12 cellular contexts compared by ENCODE assay signal in the genomic region with DNA sequence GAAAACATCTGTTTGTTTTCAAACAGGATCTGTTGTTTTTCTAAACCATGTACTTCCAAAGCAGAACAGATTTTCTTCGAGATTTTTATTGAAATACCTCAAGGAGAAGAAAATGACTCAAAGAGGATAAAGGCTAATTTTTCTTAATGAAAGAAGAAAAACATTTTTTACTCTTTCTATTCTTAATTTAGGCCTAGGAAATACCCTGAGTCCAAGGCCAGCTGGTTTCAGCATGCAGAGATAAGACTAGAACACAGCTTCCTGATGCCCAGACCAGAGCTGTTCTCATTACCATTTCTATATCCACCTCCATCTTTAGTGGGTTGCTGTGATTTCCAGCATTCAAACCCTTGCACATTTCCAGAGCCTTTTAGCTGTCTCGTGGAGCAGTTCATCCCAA. TPM values are rescaled to one million over a fixed set of nuclear protein-coding genes. Genes with fewer than 3 reads are reported as not detected.
DNase-seq lines count a peak whose midpoint lies in the region; ATAC-seq and TF ChIP-seq lines count a peak whose summit lies in the region.
"Had no signal": no experiment of that assay in that cellular context is flagged by ENCODE, and none has a peak within 500 bp of the region (broad histone marks: within the 10 kb centered on the region; RNA-seq: fewer than 3 reads in every experiment).

No MANE protein-coding gene starts in this region.

- H3K27ac ChIP-seq in IMR-90 (ENCODE audit: insufficient read depth, low read length): no peak overlapping the region
- peak overlapping the region; percentile 68 to 70 for H3K27ac ChIP-seq in tibial artery

- H4K20me1 ChIP-seq in IMR-90 (ENCODE audit: insufficient read depth, low read length): no peaks in the 10 kb centered on the region

- no peak overlapping the region for H4K5ac ChIP-seq in IMR-90 (ENCODE audit: low read depth, low read length)

- in situ Hi-C loops in IMR-90 (cut with MboI; ENCODE audit: low sequenced_read_pairs): no loop called here

- H3K9me3 ChIP-seq in IMR-90 (ENCODE audit: control insufficient read depth, insufficient read depth, low read length) (no peaks in the 10 kb centered on the region), tibial artery (no peaks in the 10 kb centered on the region)

- no TSS peak for BruUV-seq in IMR-90 (replicated peaks; lab: Mats Ljungman, UMichigan)

- H3K4me1 ChIP-seq in IMR-90 (ENCODE audit: control insufficient read depth, insufficient read depth, low read length): peaks cover 27% of the 10 kb centered on the region
- peaks cover 0 to 94% (median 61%) of the 10 kb centered on the region in 4 donors for H3K4me1 ChIP-seq in tibial artery

- no peak overlapping the region for H4K91ac ChIP-seq in IMR-90 (ENCODE audit: insufficient read depth, low read depth, low read length)

- no peak for TF ChIP-seq POLR2A in IMR-90 (IDR thresholded peaks at IDR 0.05; ENCODE audit: low read depth, low read length)
- no peak for TF ChIP-seq POLR2A in erythroblast (IDR thresholded peaks at IDR 0.05; ENCODE audit: low read length)
- no peak for TF ChIP-seq POLR2A in lower leg skin (IDR thresholded peaks at IDR 0.05)

- H3K4ac ChIP-seq in IMR-90 (ENCODE audit: low read depth, low read length): no peak overlapping the region

- H2BK5ac ChIP-seq in IMR-90 (ENCODE audit: low read depth, low read length, poor library complexity, severe bottlenecking): peak overlapping the region; percentile 38

- POLR2A ChIA-PET in IMR-90 (lab: Charles Lee; ENCODE audit: unreplicated experiment): no interaction called here

- H3K36me3 ChIP-seq in IMR-90 (ENCODE audit: control insufficient read depth, insufficient read depth, low read length) (no peaks in the 10 kb centered on the region), tibial artery (no peaks in the 10 kb centered on the region)

- H3K27me3 ChIP-seq in IMR-90 (ENCODE audit: control insufficient read depth, insufficient read depth, low read length) (no peaks in the 10 kb centered on the region), tibial artery (no peaks in the 10 kb centered on the region)

- peaks cover 21 to 56% of the 10 kb centered on the region in 2 experiments for H3K79me1 ChIP-seq in IMR-90 (ENCODE audit: low read depth in 1 of 2, low read length in 2 of 2)

- peak overlapping the region; percentile 30; the same call in 1 of the 2 replicates for H3K18ac ChIP-seq in IMR-90 (ENCODE audit: low read depth, low read length)

- dilution Hi-C loops in IMR-90 (cut with HindIII; ENCODE audit: low sequenced_read_pairs, unreplicated experiment): no loop called here

- H2AK5ac ChIP-seq in IMR-90 (ENCODE audit: low read depth, low read length): peak overlapping the region; percentile 43; the same call in 1 of the 2 replicates

- H3K9me1 ChIP-seq in IMR-90 (ENCODE audit: insufficient read depth, low read length): peaks cover 11% of the 10 kb centered on the region

- H2AFZ ChIP-seq in IMR-90 (replicated peaks; ENCODE audit: low read length, poor library complexity): no peak overlapping the region

- no peak overlapping the region for H3K23ac ChIP-seq in IMR-90 (ENCODE audit: low read depth, low read length)

- H3K9ac ChIP-seq in IMR-90 (ENCODE audit: low read depth, low read length): no peak overlapping the region

- DNase-seq in IMR-90: no peak
- DNase-seq in erythroblast (lab: John Stamatoyannopoulos, UW): peak; percentile 42 to 45
- DNase-seq in tibial artery: no peak
- DNase-seq in activated CD8-positive, alpha-beta memory T cell treated with anti-CD3 and anti-CD28 coated beads, Interleukin-2, amount 50 U/mL, for 48 hours: no peak
- no peak for DNase-seq in lower leg skin (ENCODE audit: low spot score in 2 of 2)
- DNase-seq: activated effector memory CD4-positive, alpha-beta T cell treated with Interleukin-2 at 50 U/mL for 16 hours; effector memory CD8-positive, alpha-beta T cell; NCI-H510A; T1000 had no signal

- no peak overlapping the region for H2AK9ac ChIP-seq in IMR-90 (replicated peaks; ENCODE audit: low read depth, low read length, poor library complexity)

- H3K56ac ChIP-seq in IMR-90 (ENCODE audit: extremely low read depth, insufficient read depth, low read length): no peak overlapping the region

- H2BK20ac ChIP-seq in IMR-90 (ENCODE audit: low read depth, low read length): 0 out of 2 replicates have a peak overlapping the region, but pooled peaks have one; percentile 9

- intact Hi-C loops in IMR-90 (cut with micrococcal nuclease): no loop called here
- intact Hi-C loops in tibial artery (cut with DNase I; ENCODE audit: low total_unique reads): no loop called here
- intact Hi-C loops in lower leg skin (cut with DNase I; ENCODE audit: low total_unique reads): no loop called here

- CTCF ChIA-PET in IMR-90 (lab: Yijun Ruan, JAX): interaction anchor here (0.7 kb wide), 1 partner anchor 294 kb away, joined by 3 read pairs; no protein-coding TSS in a partner anchor

- peak; percentile 38 for ATAC-seq in GM21576 (IDR thresholded peaks at IDR 0.05; ENCODE audit: unreplicated experiment)
- ATAC-seq in IMR-90 (ENCODE audit: low read depth): no peak
- no peak for ATAC-seq in GM19463 (IDR thresholded peaks at IDR 0.05; ENCODE audit: unreplicated experiment)
- ATAC-seq in HG03442 (IDR thresholded peaks at IDR 0.05; ENCODE audit: unreplicated experiment): no peak
- ATAC-seq: effector memory CD8-positive, alpha-beta T cell had no signal

- TF ChIP-seq CTCF in IMR-90 (conservative IDR thresholded peaks at IDR 0.05; ENCODE audit: low read depth, low read length) (no peak), tibial artery (IDR thresholded peaks at IDR 0.05) (no peak), lower leg skin (IDR thresholded peaks at IDR 0.05) (no peak)

- 0 out of 3 replicates have a peak overlapping the region, but pooled peaks have one; percentile 34 for H2BK15ac ChIP-seq in IMR-90 (ENCODE audit: low read depth, low read length)

- peak overlapping the region; percentile 70 for H3K14ac ChIP-seq in IMR-90 (replicated peaks; ENCODE audit: low read depth, low read length)

- WGBS in IMR-90 (ENCODE audit: extremely low coverage in 2 of 2, insufficient read length in 1 of 2), 2 experiments: no CpG with 5 or more reads among the region's 2 CpGs
- WGBS in lower leg skin, 2 donors: 58 to 60% methylated on average over 2 of the region's 2 CpGs

- H3K4me2 ChIP-seq in IMR-90 (ENCODE audit: low read depth, low read length): 0 out of 2 replicates have a peak overlapping the region, but pooled peaks have one; percentile 7

- peak overlapping the region; percentile 44; the same call in 1 of the 2 replicates for H2BK120ac ChIP-seq in IMR-90 (ENCODE audit: low read depth, low read length)

- no peak overlapping the region for H3K4me3 ChIP-seq in IMR-90 (ENCODE audit: insufficient read depth, low read depth, low read length)
- H3K4me3 ChIP-seq in tibial artery: no peak overlapping the region
- H3K4me3 ChIP-seq in lower leg skin (ENCODE audit: low read depth, poor library complexity, severe bottlenecking): no peak overlapping the region

- TF ChIP-seq RAD21 in IMR-90 (IDR thresholded peaks at IDR 0.05; ENCODE audit: low read length): no peak

- H4K8ac ChIP-seq in IMR-90 (ENCODE audit: low read depth in 2 of 2, low read length in 2 of 2): peak overlapping the region in 1 of 2 experiments; percentile 22; a peak in 1 of 4 replicates

TF ChIP-seq in IMR-90, 13 proteins besides CTCF, POLR2A, EP300 and RAD21:
- no peak for TF ChIP-seq RFX5 (IDR thresholded peaks at IDR 0.05; ENCODE audit: low read depth, low read length)

RNA-seq across cellular contexts. Expression of a gene that starts 18.3 kb away (rescaled TPM):
- total RNA-seq in IMR-90 (2012; rRNA removed) (8.9 and 12.0 TPM in 2 replicates), lower leg skin (10 to 100 TPM; 25.7 to 42.9 (median 37.3) TPM)
- polyA plus RNA-seq in IMR-90 (2012; rRNA removed): 2.8 and 3.4 TPM in 2 replicates
- polyA plus RNA-seq in IMR-90 (2012; cell fraction: cytosol; rRNA removed): 1.5 and 1.9 TPM in 2 replicates
- polyA plus RNA-seq in IMR-90 (2012; cell fraction: nucleus; rRNA removed; ENCODE audit: low replicate concordance): 1.5 and 12.0 TPM in 2 replicates

Comparison
In these comparisons a context has a peak if more than half of its experiments do, and no peak if none do; other contexts are left out.
1. DNase-seq: peak in erythroblast (2 of 2); none in IMR-90 (single experiment), tibial artery (0 of 2), activated CD8-positive, alpha-beta memory T cell treated with anti-CD3 and anti-CD28 coated beads, Interleukin-2, amount 50 U/mL, for 48 hours (single experiment) and lower leg skin (0 of 2).